In the genomic region with DNA sequence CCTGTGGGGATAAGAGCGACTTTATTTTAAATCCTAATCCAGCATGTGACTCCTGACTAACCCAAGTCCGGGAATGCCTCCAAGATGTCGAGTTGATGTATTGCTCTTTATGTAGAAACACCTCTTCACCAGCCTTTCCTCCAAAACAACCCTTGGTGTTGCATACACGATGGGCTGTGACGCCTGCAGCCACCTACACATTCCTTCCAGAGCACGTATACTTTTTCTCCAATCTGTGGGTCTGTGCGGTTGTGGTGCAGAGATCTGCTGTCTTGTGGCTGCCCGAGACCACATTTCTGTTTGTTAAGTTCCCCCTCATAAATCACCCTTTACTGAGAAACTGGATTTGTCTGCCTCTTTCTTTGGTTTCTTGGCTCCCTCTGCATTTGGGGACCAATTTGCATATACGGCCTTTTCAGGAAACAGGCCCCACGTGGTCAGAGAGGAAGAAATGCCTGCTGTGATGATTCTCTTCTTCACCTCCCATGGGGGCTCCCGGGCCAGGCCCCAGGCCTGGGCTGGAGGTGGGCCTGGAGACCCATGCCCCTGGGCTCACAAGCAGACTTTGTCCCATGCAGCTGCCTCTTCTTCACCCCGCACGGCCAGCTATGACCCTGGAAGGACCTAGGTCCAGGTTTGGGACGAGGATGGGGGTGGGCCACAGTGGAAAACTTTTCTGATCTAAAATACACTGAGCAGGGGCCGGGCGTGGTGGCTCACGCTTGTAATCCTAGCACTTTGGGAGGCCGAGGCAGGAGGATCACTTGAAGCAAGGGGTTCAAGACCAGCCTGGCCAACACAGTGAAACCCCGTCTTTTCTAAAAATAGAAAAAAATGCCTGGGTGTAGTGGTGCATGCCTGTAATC, we compare ENCODE assay signal across 1 cellular context.
TF ChIP-seq lines count a peak whose summit lies in the region.

No MANE protein-coding gene starts in this region.

TF ChIP-seq in GM12878, 131 proteins besides CTCF, POLR2A, EP300 and RAD21 (continued from another document):
- TF ChIP-seq JUND (IDR thresholded peaks at IDR 0.05; ENCODE audit: low read depth, low read length) (no peak), JUNB (IDR thresholded peaks at IDR 0.05) (no peak), MTA2 (IDR thresholded peaks at IDR 0.05; ENCODE audit: low read depth) (peak; percentile 62), ATF7 (IDR thresholded peaks at IDR 0.05; ENCODE audit: low read depth) (peak; percentile 45; the same call in 1 of the 2 replicates), BCL11A (IDR thresholded peaks at IDR 0.05; ENCODE audit: low read depth, low read length) (peak; percentile 38; the same call in 1 of the 2 replicates), KDM1A (IDR thresholded peaks at IDR 0.05; ENCODE audit: borderline replicate concordance) (no peak), CHD2 (IDR thresholded peaks at IDR 0.05; ENCODE audit: borderline replicate concordance, low read depth, low read length) (0 out of 2 replicates have a peak, but pooled peaks have one; percentile 35), NBN (IDR thresholded peaks at IDR 0.05) (peak; percentile 66), IKZF2 (IDR thresholded peaks at IDR 0.05) (peak; percentile 84 to 89), ZNF24 (IDR thresholded peaks at IDR 0.05) (no peak), RUNX3 (IDR thresholded peaks at IDR 0.05; ENCODE audit: low read length) (peak; percentile 83), POU2F2 (IDR thresholded peaks at IDR 0.05; ENCODE audit: borderline replicate concordance, low read depth, low read length) (peak; percentile 92; the same call in 2 of the 3 replicates), MEF2B (IDR thresholded peaks at IDR 0.05; ENCODE audit: partially characterized antibody, poor library complexity, severe bottlenecking) (peak; percentile 29), IKZF1 (conservative IDR thresholded peaks at IDR 0.05) (peak; percentile 79), TCF12 (IDR thresholded peaks at IDR 0.05; ENCODE audit: low read depth, low read length) (no peak), RBBP5 (conservative IDR thresholded peaks at IDR 0.05) (no peak), PAX5 (IDR thresholded peaks at IDR 0.05; ENCODE audit: borderline replicate concordance, low read depth, low read length) (peak; percentile 69; the same call in 1 of the 2 replicates), RAD51 (IDR thresholded peaks at IDR 0.05) (peak; percentile 65), EZH2 (IDR thresholded peaks at IDR 0.05; ENCODE audit: borderline replicate concordance, control insufficient read depth, low read depth, low read length) (no peak), CREB1 (IDR thresholded peaks at IDR 0.05; ENCODE audit: low read depth) (peak; percentile 35; the same call in 1 of the 2 replicates), BHLHE40 (IDR thresholded peaks at IDR 0.05; ENCODE audit: borderline replicate concordance in 1 of 2, low read depth in 2 of 2, low read length in 1 of 2) (peak in 1 of 2 experiments; percentile 62; a peak in 1 of 4 replicates), NR2F1 (conservative IDR thresholded peaks at IDR 0.05) (0 out of 2 replicates have a peak, but pooled peaks have one; percentile 17)
- TF ChIP-seq, protein P1, sequence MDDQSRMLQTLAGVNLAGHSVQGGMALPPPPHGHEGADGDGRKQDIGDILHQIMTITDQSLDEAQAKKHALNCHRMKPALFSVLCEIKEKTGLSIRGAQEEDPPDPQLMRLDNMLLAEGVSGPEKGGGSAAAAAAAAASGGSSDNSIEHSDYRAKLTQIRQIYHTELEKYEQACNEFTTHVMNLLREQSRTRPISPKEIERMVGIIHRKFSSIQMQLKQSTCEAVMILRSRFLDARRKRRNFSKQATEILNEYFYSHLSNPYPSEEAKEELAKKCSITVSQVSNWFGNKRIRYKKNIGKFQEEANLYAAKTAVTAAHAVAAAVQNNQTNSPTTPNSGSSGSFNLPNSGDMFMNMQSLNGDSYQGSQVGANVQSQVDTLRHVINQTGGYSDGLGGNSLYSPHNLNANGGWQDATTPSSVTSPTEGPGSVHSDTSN (IDR thresholded peaks at IDR 0.05; ENCODE audit: insufficient replicate concordance, low read depth, low read length): peak; percentile 37
- TF ChIP-seq, protein P2, sequence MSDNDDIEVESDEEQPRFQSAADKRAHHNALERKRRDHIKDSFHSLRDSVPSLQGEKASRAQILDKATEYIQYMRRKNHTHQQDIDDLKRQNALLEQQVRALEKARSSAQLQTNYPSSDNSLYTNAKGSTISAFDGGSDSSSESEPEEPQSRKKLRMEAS (IDR thresholded peaks at IDR 0.05; ENCODE audit: low read depth, low read length): 0 out of 2 replicates have a peak, but pooled peaks have one; percentile 21
- TF ChIP-seq, protein P3, sequence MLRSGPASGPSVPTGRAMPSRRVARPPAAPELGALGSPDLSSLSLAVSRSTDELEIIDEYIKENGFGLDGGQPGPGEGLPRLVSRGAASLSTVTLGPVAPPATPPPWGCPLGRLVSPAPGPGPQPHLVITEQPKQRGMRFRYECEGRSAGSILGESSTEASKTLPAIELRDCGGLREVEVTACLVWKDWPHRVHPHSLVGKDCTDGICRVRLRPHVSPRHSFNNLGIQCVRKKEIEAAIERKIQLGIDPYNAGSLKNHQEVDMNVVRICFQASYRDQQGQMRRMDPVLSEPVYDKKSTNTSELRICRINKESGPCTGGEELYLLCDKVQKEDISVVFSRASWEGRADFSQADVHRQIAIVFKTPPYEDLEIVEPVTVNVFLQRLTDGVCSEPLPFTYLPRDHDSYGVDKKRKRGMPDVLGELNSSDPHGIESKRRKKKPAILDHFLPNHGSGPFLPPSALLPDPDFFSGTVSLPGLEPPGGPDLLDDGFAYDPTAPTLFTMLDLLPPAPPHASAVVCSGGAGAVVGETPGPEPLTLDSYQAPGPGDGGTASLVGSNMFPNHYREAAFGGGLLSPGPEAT (IDR thresholded peaks at IDR 0.05; ENCODE audit: low read depth): peak; percentile 77; the same call in 1 of the 2 replicates
- TF ChIP-seq, protein P4, sequence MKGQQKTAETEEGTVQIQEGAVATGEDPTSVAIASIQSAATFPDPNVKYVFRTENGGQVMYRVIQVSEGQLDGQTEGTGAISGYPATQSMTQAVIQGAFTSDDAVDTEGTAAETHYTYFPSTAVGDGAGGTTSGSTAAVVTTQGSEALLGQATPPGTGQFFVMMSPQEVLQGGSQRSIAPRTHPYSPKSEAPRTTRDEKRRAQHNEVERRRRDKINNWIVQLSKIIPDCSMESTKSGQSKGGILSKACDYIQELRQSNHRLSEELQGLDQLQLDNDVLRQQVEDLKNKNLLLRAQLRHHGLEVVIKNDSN (IDR thresholded peaks at IDR 0.05; ENCODE audit: borderline replicate concordance, extremely low read length, insufficient read depth, low read depth, low read length): peak; percentile 44
- TF ChIP-seq, protein P5, sequence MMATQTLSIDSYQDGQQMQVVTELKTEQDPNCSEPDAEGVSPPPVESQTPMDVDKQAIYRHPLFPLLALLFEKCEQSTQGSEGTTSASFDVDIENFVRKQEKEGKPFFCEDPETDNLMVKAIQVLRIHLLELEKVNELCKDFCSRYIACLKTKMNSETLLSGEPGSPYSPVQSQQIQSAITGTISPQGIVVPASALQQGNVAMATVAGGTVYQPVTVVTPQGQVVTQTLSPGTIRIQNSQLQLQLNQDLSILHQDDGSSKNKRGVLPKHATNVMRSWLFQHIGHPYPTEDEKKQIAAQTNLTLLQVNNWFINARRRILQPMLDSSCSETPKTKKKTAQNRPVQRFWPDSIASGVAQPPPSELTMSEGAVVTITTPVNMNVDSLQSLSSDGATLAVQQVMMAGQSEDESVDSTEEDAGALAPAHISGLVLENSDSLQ (IDR thresholded peaks at IDR 0.05): peak; percentile 67
- TF ChIP-seq, protein P6, sequence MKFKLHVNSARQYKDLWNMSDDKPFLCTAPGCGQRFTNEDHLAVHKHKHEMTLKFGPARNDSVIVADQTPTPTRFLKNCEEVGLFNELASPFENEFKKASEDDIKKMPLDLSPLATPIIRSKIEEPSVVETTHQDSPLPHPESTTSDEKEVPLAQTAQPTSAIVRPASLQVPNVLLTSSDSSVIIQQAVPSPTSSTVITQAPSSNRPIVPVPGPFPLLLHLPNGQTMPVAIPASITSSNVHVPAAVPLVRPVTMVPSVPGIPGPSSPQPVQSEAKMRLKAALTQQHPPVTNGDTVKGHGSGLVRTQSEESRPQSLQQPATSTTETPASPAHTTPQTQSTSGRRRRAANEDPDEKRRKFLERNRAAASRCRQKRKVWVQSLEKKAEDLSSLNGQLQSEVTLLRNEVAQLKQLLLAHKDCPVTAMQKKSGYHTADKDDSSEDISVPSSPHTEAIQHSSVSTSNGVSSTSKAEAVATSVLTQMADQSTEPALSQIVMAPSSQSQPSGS (IDR thresholded peaks at IDR 0.05; ENCODE audit: low read length): 0 out of 2 replicates have a peak, but pooled peaks have one; percentile 27
- TF ChIP-seq, protein P7, sequence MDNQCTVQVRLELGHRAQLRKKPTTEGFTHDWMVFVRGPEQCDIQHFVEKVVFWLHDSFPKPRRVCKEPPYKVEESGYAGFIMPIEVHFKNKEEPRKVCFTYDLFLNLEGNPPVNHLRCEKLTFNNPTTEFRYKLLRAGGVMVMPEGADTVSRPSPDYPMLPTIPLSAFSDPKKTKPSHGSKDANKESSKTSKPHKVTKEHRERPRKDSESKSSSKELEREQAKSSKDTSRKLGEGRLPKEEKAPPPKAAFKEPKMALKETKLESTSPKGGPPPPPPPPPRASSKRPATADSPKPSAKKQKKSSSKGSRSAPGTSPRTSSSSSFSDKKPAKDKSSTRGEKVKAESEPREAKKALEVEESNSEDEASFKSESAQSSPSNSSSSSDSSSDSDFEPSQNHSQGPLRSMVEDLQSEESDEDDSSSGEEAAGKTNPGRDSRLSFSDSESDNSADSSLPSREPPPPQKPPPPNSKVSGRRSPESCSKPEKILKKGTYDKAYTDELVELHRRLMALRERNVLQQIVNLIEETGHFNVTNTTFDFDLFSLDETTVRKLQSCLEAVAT (IDR thresholded peaks at IDR 0.05): peak; percentile 90
